Comparison of ENCODE assay signal across 9 cellular contexts in the genomic region with DNA sequence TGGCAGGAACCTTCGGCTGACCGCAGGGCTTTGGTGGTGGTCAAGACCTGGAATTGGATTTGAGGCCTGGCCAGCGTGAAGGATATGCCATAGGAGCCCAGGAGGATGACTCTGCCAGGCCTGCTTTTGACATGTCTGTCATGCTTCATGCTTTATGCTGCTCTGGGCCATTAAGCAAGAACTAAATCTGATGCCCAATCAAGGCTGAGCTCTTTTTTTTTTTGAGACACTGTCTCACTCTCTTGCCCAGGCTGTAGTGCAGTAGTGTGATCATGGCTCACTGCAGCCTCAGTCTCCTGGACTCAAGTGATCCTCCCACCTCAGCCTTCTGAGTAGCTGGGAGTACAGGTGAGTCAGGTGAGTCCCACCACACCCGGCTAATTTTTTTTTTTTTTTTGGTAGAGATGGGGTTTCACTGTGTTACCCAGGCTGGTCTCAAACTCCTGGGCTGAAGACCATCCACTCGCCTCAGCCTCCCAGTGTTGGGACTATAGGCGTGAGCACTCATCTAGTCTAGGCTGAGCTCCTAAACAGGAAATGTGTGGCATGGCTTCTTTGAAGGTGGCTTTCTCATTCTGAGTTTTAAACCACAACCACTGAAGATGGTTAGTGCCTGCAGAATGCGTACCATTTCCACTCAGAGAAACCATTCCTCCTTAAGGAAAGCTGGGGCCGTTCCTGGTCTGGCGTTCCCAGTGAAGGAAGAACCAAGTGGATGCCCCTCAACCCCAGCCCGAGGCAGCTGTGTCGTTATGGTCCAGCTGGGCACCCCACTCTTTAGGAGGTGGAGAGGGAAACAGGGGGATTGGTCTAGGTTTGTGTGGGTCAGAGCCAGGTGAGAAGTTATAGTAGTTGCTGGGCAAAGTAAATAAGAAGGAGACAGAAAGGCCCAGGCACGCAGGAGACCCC. TPM values are rescaled to one million over a fixed set of nuclear protein-coding genes. Genes with fewer than 3 reads are reported as not detected.
DNase-seq lines count a peak whose midpoint lies in the region; ATAC-seq, FAIRE-seq and TF ChIP-seq lines count a peak whose summit lies in the region.
"Had no signal": no experiment of that assay in that cellular context is flagged by ENCODE, and none has a peak within 500 bp of the region (broad histone marks: within the 10 kb centered on the region; RNA-seq: fewer than 3 reads in every experiment).

No MANE protein-coding gene starts in this region.

- CTCF ChIA-PET in activated B cell treated with CpG ODN at 0.5 μM for 24 hours (lab: Charles Lee) = interaction anchor here (1.1 kb wide), 1 partner anchor 26 kb away, joined by 4 read pairs; no protein-coding TSS in a partner anchor

- H3K4me1 Mint-ChIP-seq in activated B cell treated with CpG ODN at 0.5 μM for 24 hours = peaks cover 55% of the 10 kb centered on the region

- TF ChIP-seq CTCF in activated B cell treated with CpG ODN at 0.5 μM for 24 hours (IDR thresholded peaks at IDR 0.05) = no peak

- no peaks in the 10 kb centered on the region for H3K36me3 Mint-ChIP-seq in activated B cell treated with CpG ODN at 0.5 μM for 24 hours (ENCODE audit: low read depth)

- no peak for TF ChIP-seq POLR2A in H54 (IDR thresholded peaks at IDR 0.05; ENCODE audit: low read depth, low read length)

- no peak overlapping the region for H3K4me3 Mint-ChIP-seq in activated B cell treated with CpG ODN at 0.5 μM for 24 hours

- POLR2A ChIA-PET in activated B cell treated with CpG ODN at 0.5 μM for 24 hours (lab: Charles Lee) = interaction anchor here (0.5 to 3.4 kb wide), 6 partner anchors 11 to 124 kb away, joined by 4 to 29 read pairs (median 16); partner anchors contain the start of genes MRPS6 and SLC5A3

- peak overlapping the region; percentile 92 for H3K27ac Mint-ChIP-seq in activated B cell treated with CpG ODN at 0.5 μM for 24 hours

- H3K27me3 Mint-ChIP-seq in activated B cell treated with CpG ODN at 0.5 μM for 24 hours = no peaks in the 10 kb centered on the region

- no peak for DNase-seq in activated B cell treated with CpG ODN at 0.5 μM for 24 hours
- peak; percentile 58 for DNase-seq in effector CD4-positive, alpha-beta T cell
- peak; percentile 18 for DNase-seq in stimulated activated CD8-positive, alpha-beta memory T cell treated with anti-CD3 and anti-CD28 coated beads, Interleukin-12 subunit alpha, Interleukin-12 subunit beta, amount 100 ng/mL, for 4 hours (ENCODE audit: low read depth)
- no peak for DNase-seq in NAMALWA (ENCODE audit: low spot score)
- no peak for DNase-seq in NCI-H2107 treated with DMSO at 0.1 percent for 48 hours (lab: John Stamatoyannopoulos, UW; ENCODE audit: unreplicated experiment)
- DNase-seq in SIG-M5 (lab: John Stamatoyannopoulos, UW) = no peak
- DNase-seq in H54 (ENCODE audit: insufficient read length, low spot score) = no peak
- DNase-seq: heart left ventricle had no signal

- peak; percentile 37 for ATAC-seq in GM18909 (IDR thresholded peaks at IDR 0.05; ENCODE audit: poor library complexity, unreplicated experiment)
- no peak for ATAC-seq in activated B cell treated with CpG ODN at 0.5 μM for 24 hours (ENCODE audit: low read depth)

- FAIRE-seq in H54 (lab: Jason Lieb, UNC) = no peak

- intact Hi-C loops in activated B cell treated with CpG ODN at 0.5 μM for 24 hours (cut with micrococcal nuclease) = loop anchor here (5.0 kb wide), 1 partner anchor 123 kb away; the partner anchor contains the start of genes MRPS6 and SLC5A3

- no peaks in the 10 kb centered on the region for H3K9me3 Mint-ChIP-seq in activated B cell treated with CpG ODN at 0.5 μM for 24 hours

RNA-seq across cellular contexts. Expression of gene ATP5PO, which starts 34.2 kb away (rescaled TPM):
- total RNA-seq in activated B cell treated with CpG ODN at 0.5 μM for 24 hours = 169 and 193 TPM in 2 replicates

Comparison
In these comparisons a context has a peak if more than half of its experiments do, and no peak if none do; other contexts are left out.
1. DNase-seq: peak in effector CD4-positive, alpha-beta T cell (single experiment) and stimulated activated CD8-positive, alpha-beta memory T cell treated with anti-CD3 and anti-CD28 coated beads, Interleukin-12 subunit alpha, Interleukin-12 subunit beta, amount 100 ng/mL, for 4 hours (single experiment); none in activated B cell treated with CpG ODN at 0.5 μM for 24 hours (single experiment), NAMALWA (single experiment), NCI-H2107 treated with DMSO at 0.1 percent for 48 hours (single experiment), SIG-M5 (single experiment) and H54 (single experiment).